ENCODE assay signal across 9 cellular contexts in genomic region chr20:54208492-54209044, GRCh38. TPM values are rescaled to one million over a fixed set of nuclear protein-coding genes. Genes with fewer than 3 reads are reported as not detected.
A peak's percentile ranks its signal among the peaks of the same experiment; 100 is the strongest.
DNase-seq lines count a peak whose midpoint lies in the region; ATAC-seq, FAIRE-seq and TF ChIP-seq lines count a peak whose summit lies in the region.
"Had no signal": no experiment of that assay in that cellular context is flagged by ENCODE, and none has a peak within 500 bp of the region (broad histone marks: within the 10 kb centered on the region; RNA-seq: fewer than 3 reads in every experiment).

No MANE protein-coding gene starts in this region.

- DNase-seq in NCI-H524 treated with DMSO at 0.1 percent for 48 hours (lab: John Stamatoyannopoulos, UW): peak; percentile 2
- no peak for DNase-seq in NCI-H524 (lab: John Stamatoyannopoulos, UW)
- DNase-seq in H7: peak; percentile 23
- DNase-seq in NAMALWA (ENCODE audit: low spot score): peak; percentile 36
- DNase-seq in K562 (ENCODE audit: extremely low read depth in 1 of 4, low spot score in 3 of 4): peak in 3 of 4 experiments; percentile 30 to 39 (median 31)
- DNase-seq in kidney epithelial cell (ENCODE audit: low read depth): no peak
- DNase-seq in stimulated activated naive CD8-positive, alpha-beta T cell treated with anti-CD3 and anti-CD28 coated beads, Interleukin-15, amount 100 ng/mL, for 72 hours: peak in 1 of 2 donors; percentile 49
- DNase-seq in NCI-H2029 (lab: John Stamatoyannopoulos, UW): no peak

- CTCF ChIA-PET in K562 (lab: Yijun Ruan, JAX; ENCODE audit: low intra/inter-chr PET ratio): interaction anchor here (1.4 kb wide), 1 partner anchor 112 kb away, joined by 4 read pairs; no protein-coding TSS in a partner anchor

- peak; percentile 59 for FAIRE-seq in K562 (lab: Jason Lieb, UNC)

- TF ChIP-seq EP300 in K562 (IDR thresholded peaks at IDR 0.05; ENCODE audit: low read length): no peak

- BruUV-seq in K562 (replicated peaks; lab: Mats Ljungman, UMichigan): no TSS peak

- H3K4me2 ChIP-seq in K562 (ENCODE audit: insufficient read depth, low read length): peak overlapping the region; percentile 99

- peak overlapping the region; percentile 97 for H3K4me3 ChIP-seq in H7 (ENCODE audit: insufficient read depth, low read depth, low read length)
- H3K4me3 ChIP-seq in K562: peak overlapping the region; percentile 98
- H3K4me3 ChIP-seq in kidney epithelial cell (ENCODE audit: low read depth, low read length): peak overlapping the region; percentile 94

- ATAC-seq in K562: peak; percentile 61
- peak; percentile 18 for ATAC-seq in stimulated activated naive CD8-positive, alpha-beta T cell treated with anti-CD3 and anti-CD28 coated beads, Interleukin-15, amount 100 ng/mL, for 72 hours

- intact Hi-C loops in K562 (cut with micrococcal nuclease): no loop called here

- H3K27me3 Mint-ChIP-seq in stimulated activated naive CD8-positive, alpha-beta T cell treated with anti-CD3 and anti-CD28 coated beads, Interleukin-15, amount 100 ng/mL, for 72 hours: no peaks in the 10 kb centered on the region

- POLR2A ChIA-PET in K562 (lab: Yijun Ruan, JAX): interaction anchor here (1.2 to 1.3 kb wide), 2 partner anchors 20 to 22 kb away, joined by 4 to 6 read pairs; no protein-coding TSS in a partner anchor

- no peaks in the 10 kb centered on the region for H4K20me1 ChIP-seq in K562 (replicated peaks; ENCODE audit: control insufficient read depth, insufficient read depth, low read length)

- TF ChIP-seq POLR2A in K562 (conservative IDR thresholded peaks at IDR 0.05): no peak

- H3K4me3 Mint-ChIP-seq in stimulated activated naive CD8-positive, alpha-beta T cell treated with anti-CD3 and anti-CD28 coated beads, Interleukin-15, amount 100 ng/mL, for 72 hours: peak overlapping the region; percentile 84 to 93

- H3K27ac ChIP-seq in K562 (ENCODE audit: extremely low read depth, low read depth, low read length): peak overlapping the region; percentile 100

- no peaks in the 10 kb centered on the region for H3K9me3 ChIP-seq in K562 (replicated peaks; ENCODE audit: control insufficient read depth, insufficient read depth, low read depth, low read length)

- H3K27me3 ChIP-seq in H7 (ENCODE audit: control insufficient read depth, insufficient read depth, low read length) (no peaks in the 10 kb centered on the region), K562 (ENCODE audit: control insufficient read depth in 2 of 2, insufficient read depth in 2 of 2, low read length in 2 of 2) (no peaks in the 10 kb centered on the region), kidney epithelial cell (ENCODE audit: control insufficient read depth, insufficient read depth, low read length) (no peaks in the 10 kb centered on the region)

- peak overlapping the region; percentile 96 to 97 for H3K27ac Mint-ChIP-seq in stimulated activated naive CD8-positive, alpha-beta T cell treated with anti-CD3 and anti-CD28 coated beads, Interleukin-15, amount 100 ng/mL, for 72 hours

- peaks cover 6 to 11% of the 10 kb centered on the region in 2 experiments; a peak in 3 of 5 replicates for H3K4me1 ChIP-seq in K562 (replicated peaks in 1 of 2; ENCODE audit: control insufficient read depth in 2 of 2, insufficient read depth in 2 of 2, low read length in 2 of 2)

- H3K9me3 Mint-ChIP-seq in stimulated activated naive CD8-positive, alpha-beta T cell treated with anti-CD3 and anti-CD28 coated beads, Interleukin-15, amount 100 ng/mL, for 72 hours: no peaks in the 10 kb centered on the region

- peaks cover 2% of the 10 kb centered on the region for H3K36me3 ChIP-seq in H7 (replicated peaks; ENCODE audit: control insufficient read depth, insufficient read depth, low read length)
- H3K36me3 ChIP-seq in K562 (ENCODE audit: control insufficient read depth, insufficient read depth, low read length): peaks cover 10% of the 10 kb centered on the region
- H3K36me3 ChIP-seq in kidney epithelial cell (ENCODE audit: control insufficient read depth, insufficient read depth, low read length): no peaks in the 10 kb centered on the region

- peak overlapping the region; percentile 100 for H2AFZ ChIP-seq in K562 (ENCODE audit: low read depth, low read length)

- in situ Hi-C loops in K562 (cut with MboI): loop anchor here (25.0 kb wide), 1 partner anchor 646 kb away; no protein-coding TSS in a partner anchor

- WGBS in K562 (ENCODE audit: insufficient coverage, low coverage, missing lambda C conversion rate): 1% methylated on average over 14 of the region's 15 CpGs

- peaks cover 43% of the 10 kb centered on the region for H3K79me2 ChIP-seq in K562 (ENCODE audit: control insufficient read depth, insufficient read depth, low read length)

- H3K9me1 ChIP-seq in K562 (ENCODE audit: control insufficient read depth, insufficient read depth, low read length): no peaks in the 10 kb centered on the region

- no peak for TF ChIP-seq CTCF in K562 (IDR thresholded peaks at IDR 0.05 in 2 of 3, conservative IDR thresholded peaks at IDR 0.05 in 1 of 3; ENCODE audit: insufficient read depth in 2 of 3, low read depth in 1 of 3, low read length in 3 of 3)
- TF ChIP-seq CTCF in kidney epithelial cell (IDR thresholded peaks at IDR 0.05; ENCODE audit: insufficient read depth, low read length, poor library complexity, severe bottlenecking): no peak

- H3K4me1 Mint-ChIP-seq in stimulated activated naive CD8-positive, alpha-beta T cell treated with anti-CD3 and anti-CD28 coated beads, Interleukin-15, amount 100 ng/mL, for 72 hours: peaks cover 57% of the 10 kb centered on the region

- peak overlapping the region; percentile 94 to 100 for H3K9ac ChIP-seq in K562 (ENCODE audit: insufficient read depth in 1 of 2, low read depth in 2 of 2, low read length in 2 of 2)

- no peak for TF ChIP-seq RAD21 in K562 (CRISPR knock-in tag; conservative IDR thresholded peaks at IDR 0.05 in 1 of 2, IDR thresholded peaks at IDR 0.05 in 1 of 2)

TF ChIP-seq in K562, 482 proteins besides CTCF, POLR2A, EP300 and RAD21 (continues in another document):
- 0 out of 2 replicates have a peak, but pooled peaks have one; percentile 31 for TF ChIP-seq SMARCA4 (IDR thresholded peaks at IDR 0.05)
- no peak for TF ChIP-seq CHD2 (IDR thresholded peaks at IDR 0.05; ENCODE audit: low read depth, low read length)
- TF ChIP-seq C11orf30 (IDR thresholded peaks at IDR 0.05; ENCODE audit: low read depth): peak; percentile 27; the same call in 1 of the 2 replicates
- no peak for TF ChIP-seq SAFB2 (IDR thresholded peaks at IDR 0.05; ENCODE audit: borderline replicate concordance, low read depth, low read length, severe bottlenecking)
- TF ChIP-seq MNT (conservative IDR thresholded peaks at IDR 0.05): peak; percentile 33 to 35; a peak in 1 of 4 replicates
- 0 out of 2 replicates have a peak, but pooled peaks have one; percentile 19 for TF ChIP-seq PTRF (tag; IDR thresholded peaks at IDR 0.05)

RNA-seq across cellular contexts. Expression of gene PFDN4, which starts 0.7 kb away (rescaled TPM):
- total RNA-seq in H7 (2014; rRNA removed; shearing (Covaris generic)): 64.5 and 111 TPM in 2 replicates
- total RNA-seq in K562 (2011; cell fraction: chromatin; rRNA removed; ENCODE audit: low replicate concordance): 2.6 and 8.7 TPM in 2 replicates
- 5.1 and 7.0 TPM in 2 replicates for total RNA-seq in K562 (2011; cell fraction: nucleolus; rRNA removed)
- total RNA-seq in K562 (2011; cell fraction: nucleoplasm; rRNA removed): 9.4 and 11.9 TPM in 2 replicates
- total RNA-seq in K562 (2014; rRNA removed) (58.8 and 103 TPM in 2 replicates), K562 (2014; rRNA removed; fragmentation: Illumina TruSeq; extraction: Trizol) (143 and 183 TPM in 2 replicates), K562 (2015; rRNA removed; fragmentation: Illumina TruSeq; extraction: Trizol) (107 and 122 TPM in 2 replicates), K562 (2021) (53.1 and 60.1 TPM in 2 replicates), kidney epithelial cell (126 and 143 TPM in 2 replicates)
- polyA plus RNA-seq in K562 (2011; rRNA removed) (40.0 and 82.4 TPM in 2 replicates), K562 (2014; fragmentation: Illumina TruSeq; extraction: Trizol) (151 and 174 TPM in 2 replicates), K562 (2014; fragmentation: Nextera tagmentation; extraction: Ambion mirVana) (100 to 1,000 TPM; 112 to 144 TPM), K562 (2014; rRNA removed) (142 and 214 TPM in 2 replicates)
- 5.2 and 13.6 TPM in 2 replicates for polyA plus RNA-seq in K562 (2011; cell fraction: cytosol; rRNA removed)
- 4.4 and 7.0 TPM in 2 replicates for polyA plus RNA-seq in K562 (2011; cell fraction: nucleus; rRNA removed)
- 66.9 and 88.4 TPM in 2 replicates for polyA plus RNA-seq in K562 (2012)
- polyA minus RNA-seq in K562 (2011; rRNA and poly(A)+ RNA removed): 25.9 and 29.3 TPM in 2 replicates
- polyA minus RNA-seq in K562 (2011; cell fraction: cytosol; rRNA and poly(A)+ RNA removed): 7.1 and 11.0 TPM in 2 replicates
- polyA minus RNA-seq in K562 (2011; cell fraction: nucleus; rRNA and poly(A)+ RNA removed): 3.9 and 6.0 TPM in 2 replicates

RNA-seq across cellular contexts. Expression of gene CYP24A1, which starts 34.8 kb away (rescaled TPM):
- 0.03 and 0.74 TPM in 2 replicates for total RNA-seq in H7 (2014; rRNA removed; shearing (Covaris generic))
- not detected in 2 replicates for total RNA-seq in K562 (2011; cell fraction: chromatin; rRNA removed; ENCODE audit: low replicate concordance)
- total RNA-seq in K562 (2011; cell fraction: nucleolus; rRNA removed): not detected in 2 replicates
- total RNA-seq in K562 (2011; cell fraction: nucleoplasm; rRNA removed): not detected in 2 replicates
- total RNA-seq in K562 (2014; rRNA removed): not detected in 2 replicates
- not detected in 2 replicates for total RNA-seq in K562 (2014; rRNA removed; fragmentation: Illumina TruSeq; extraction: Trizol)
- total RNA-seq in K562 (2015; rRNA removed; fragmentation: Illumina TruSeq; extraction: Trizol): not detected in 2 replicates
- not detected in 2 replicates for total RNA-seq in K562 (2021)
- 0.04 TPM in 1 of 2 replicates, not detected in the other for polyA plus RNA-seq in K562 (2011; rRNA removed)
- not detected in 2 replicates for polyA plus RNA-seq in K562 (2011; cell fraction: cytosol; rRNA removed)
- not detected in 2 replicates for polyA plus RNA-seq in K562 (2011; cell fraction: nucleus; rRNA removed)
- not detected in 2 replicates for polyA plus RNA-seq in K562 (2012)
- polyA plus RNA-seq in K562 (2014; fragmentation: Illumina TruSeq; extraction: Trizol): not detected in 2 replicates
- not detected for polyA plus RNA-seq in K562 (2014; fragmentation: Nextera tagmentation; extraction: Ambion mirVana)
- polyA plus RNA-seq in K562 (2014; rRNA removed): not detected in 2 replicates
- not detected in 2 replicates for polyA minus RNA-seq in K562 (2011; rRNA and poly(A)+ RNA removed)
- not detected in 2 replicates for polyA minus RNA-seq in K562 (2011; cell fraction: cytosol; rRNA and poly(A)+ RNA removed)
- polyA minus RNA-seq in K562 (2011; cell fraction: nucleus; rRNA and poly(A)+ RNA removed): not detected in 2 replicates
- total RNA-seq in kidney epithelial cell: 0.04 and 0.82 TPM in 2 replicates
- total RNA-seq: lung microvascular endothelial cell had no signal

Comparison
In these comparisons a context has a peak if more than half of its experiments do, and no peak if none do; other contexts are left out.
1. DNase-seq: peak in NCI-H524 treated with DMSO at 0.1 percent for 48 hours (single experiment), H7 (single experiment), NAMALWA (single experiment) and K562 (3 of 4); none in NCI-H524 (0 of 2), kidney epithelial cell (single experiment) and NCI-H2029 (single experiment).
2. Peak in every context shown above with its lines, with median percentiles within 50 percentile points of each other: H3K4me3 ChIP-seq.